In genomic region chr15:98899266-98900021, GRCh38 we compare ENCODE assay signal across 11 cellular contexts.
DNase-seq lines count a peak whose midpoint lies in the region; ATAC-seq and TF ChIP-seq lines count a peak whose summit lies in the region.
"Had no signal": no experiment of that assay in that cellular context is flagged by ENCODE, and none has a peak within 500 bp of the region (broad histone marks: within the 10 kb centered on the region; RNA-seq: fewer than 3 reads in every experiment).

No MANE protein-coding gene starts in this region.

- CTCF ChIA-PET in WTC11 (lab: Charles Lee), result interaction anchor here (1.4 kb wide), 1 partner anchor 376 kb away, joined by 3 read pairs; no protein-coding TSS in a partner anchor

- peak in 1 of 2 donors; percentile 49 for DNase-seq in cardiac muscle cell (ENCODE audit: low read depth in 1 of 2, low spot score in 1 of 2)
- DNase-seq in left ventricle myocardium inferior, result no peak
- no peak for DNase-seq in WTC11 (ENCODE audit: low spot score)
- peak in 1 of 2 donors; percentile 65 for DNase-seq in left lung
- DNase-seq in upper lobe of left lung, result peak in 1 of 2 donors; percentile 51
- DNase-seq in COR-L47 (lab: John Stamatoyannopoulos, UW), result no peak
- DNase-seq: DND-41, NCI-H2029 had no signal

- TF ChIP-seq POLR2A in upper lobe of left lung (IDR thresholded peaks at IDR 0.05), result no peak

- peak overlapping the region; percentile 78 for H3K27ac ChIP-seq in cardiac muscle cell
- H3K27ac ChIP-seq in left ventricle myocardium inferior (replicated peaks), result no peak overlapping the region
- H3K27ac ChIP-seq in left lung, result peak overlapping the region in 1 of 2 donors; percentile 76
- peak overlapping the region; percentile 57 to 78 (median 68) for H3K27ac ChIP-seq in upper lobe of left lung

- no peaks in the 10 kb centered on the region for H3K27me3 Mint-ChIP-seq in WTC11 (ENCODE audit: low read depth)

- peaks cover 24% of the 10 kb centered on the region for H3K36me3 Mint-ChIP-seq in WTC11

- peaks cover 35% of the 10 kb centered on the region for H3K4me1 Mint-ChIP-seq in WTC11

- ATAC-seq in WTC11, result no peak; the same call in 1 of the 2 replicates
- ATAC-seq in left lung, result peak; percentile 12
- peak; percentile 15 to 79 for ATAC-seq in upper lobe of left lung (ENCODE audit: low FRiP score in 2 of 2)
- ATAC-seq in GM19455 (IDR thresholded peaks at IDR 0.05; ENCODE audit: unreplicated experiment), result no peak
- no peak for ATAC-seq in HG03025 (IDR thresholded peaks at IDR 0.05; ENCODE audit: low FRiP score, unreplicated experiment)

- peak in 2 of 4 donors; percentile 55 to 89 for TF ChIP-seq EP300 in upper lobe of left lung (IDR thresholded peaks at IDR 0.05)

- POLR2A ChIA-PET in WTC11 (lab: Charles Lee), result no interaction called here

- H3K9me3 Mint-ChIP-seq in WTC11, result no peaks in the 10 kb centered on the region

- H3K27ac Mint-ChIP-seq in WTC11, result peak overlapping the region; percentile 89

- intact Hi-C loops in left ventricle myocardium inferior (cut with micrococcal nuclease) (no loop called here), left lung (cut with DNase I) (loop anchor here in 1 of 2 donors (10.0 kb wide), 1 partner anchor 125 kb away; no protein-coding TSS in a partner anchor)

- 67 to 70% methylated on average over 20 of the region's 20 CpGs for WGBS in upper lobe of left lung, 2 donors

- TF ChIP-seq CTCF in cardiac muscle cell (IDR thresholded peaks at IDR 0.05; ENCODE audit: low read depth, low read length) (no peak), left ventricle myocardium inferior (IDR thresholded peaks at IDR 0.05; ENCODE audit: borderline replicate concordance) (no peak), WTC11 (IDR thresholded peaks at IDR 0.05) (no peak), left lung (IDR thresholded peaks at IDR 0.05) (no peak), upper lobe of left lung (IDR thresholded peaks at IDR 0.05) (no peak)

- no peak overlapping the region for H3K4me3 Mint-ChIP-seq in WTC11

- H3K36me3 ChIP-seq in cardiac muscle cell (peaks cover 9% of the 10 kb centered on the region), left ventricle myocardium inferior (peaks cover 23% of the 10 kb centered on the region), left lung (peaks cover 0 to 4% of the 10 kb centered on the region in 2 donors), upper lobe of left lung (peaks cover 0 to 13% (median 0%) of the 10 kb centered on the region in 4 donors)

- H3K4me3 ChIP-seq in cardiac muscle cell (no peak overlapping the region), left ventricle myocardium inferior (no peak overlapping the region), left lung (no peak overlapping the region), upper lobe of left lung (no peak overlapping the region)
- H3K4me3 ChIP-seq: coronary artery had no signal

- H3K9me3 ChIP-seq in cardiac muscle cell (ENCODE audit: low read depth) (no peaks in the 10 kb centered on the region), left ventricle myocardium inferior (replicated peaks) (no peaks in the 10 kb centered on the region), left lung (no peaks in the 10 kb centered on the region), upper lobe of left lung (no peaks in the 10 kb centered on the region)

- no peaks in the 10 kb centered on the region for H3K27me3 ChIP-seq in cardiac muscle cell
- H3K27me3 ChIP-seq in left ventricle myocardium inferior (ENCODE audit: low read depth), result no peaks in the 10 kb centered on the region
- H3K27me3 ChIP-seq in left lung, result no peaks in the 10 kb centered on the region
- no peaks in the 10 kb centered on the region for H3K27me3 ChIP-seq in upper lobe of left lung

- H3K4me1 ChIP-seq in cardiac muscle cell (ENCODE audit: low read depth) (peaks cover 9% of the 10 kb centered on the region), left ventricle myocardium inferior (peaks cover 33% of the 10 kb centered on the region), left lung (peaks cover 8 to 55% of the 10 kb centered on the region in 2 donors), upper lobe of left lung (peaks cover 8 to 27% (median 16%) of the 10 kb centered on the region in 4 donors)

TF ChIP-seq in WTC11, 78 proteins besides CTCF, POLR2A, EP300 and RAD21:
- TF ChIP-seq AFF4 (CRISPR knock-in tag; IDR thresholded peaks at IDR 0.05; ENCODE audit: borderline replicate concordance) (no peak), TEAD4 (CRISPR knock-in tag; IDR thresholded peaks at IDR 0.05) (no peak), PREB (CRISPR knock-in tag; IDR thresholded peaks at IDR 0.05; ENCODE audit: borderline replicate concordance) (no peak), ELF4 (CRISPR knock-in tag; IDR thresholded peaks at IDR 0.05; ENCODE audit: low read depth) (no peak), JUN (CRISPR knock-in tag; IDR thresholded peaks at IDR 0.05) (no peak), ATF3 (CRISPR knock-in tag; conservative IDR thresholded peaks at IDR 0.05) (no peak), ZNF425 (CRISPR knock-in tag; conservative IDR thresholded peaks at IDR 0.05) (no peak)

Comparison
In these comparisons a context has a peak if more than half of its experiments do, and no peak if none do; other contexts are left out.
1. ATAC-seq: peak in left lung (single experiment) and upper lobe of left lung (2 of 2); none in WTC11 (single experiment), GM19455 (single experiment) and HG03025 (single experiment).